Comparison of ENCODE assay signal across 9 cellular contexts in the genomic region with DNA sequence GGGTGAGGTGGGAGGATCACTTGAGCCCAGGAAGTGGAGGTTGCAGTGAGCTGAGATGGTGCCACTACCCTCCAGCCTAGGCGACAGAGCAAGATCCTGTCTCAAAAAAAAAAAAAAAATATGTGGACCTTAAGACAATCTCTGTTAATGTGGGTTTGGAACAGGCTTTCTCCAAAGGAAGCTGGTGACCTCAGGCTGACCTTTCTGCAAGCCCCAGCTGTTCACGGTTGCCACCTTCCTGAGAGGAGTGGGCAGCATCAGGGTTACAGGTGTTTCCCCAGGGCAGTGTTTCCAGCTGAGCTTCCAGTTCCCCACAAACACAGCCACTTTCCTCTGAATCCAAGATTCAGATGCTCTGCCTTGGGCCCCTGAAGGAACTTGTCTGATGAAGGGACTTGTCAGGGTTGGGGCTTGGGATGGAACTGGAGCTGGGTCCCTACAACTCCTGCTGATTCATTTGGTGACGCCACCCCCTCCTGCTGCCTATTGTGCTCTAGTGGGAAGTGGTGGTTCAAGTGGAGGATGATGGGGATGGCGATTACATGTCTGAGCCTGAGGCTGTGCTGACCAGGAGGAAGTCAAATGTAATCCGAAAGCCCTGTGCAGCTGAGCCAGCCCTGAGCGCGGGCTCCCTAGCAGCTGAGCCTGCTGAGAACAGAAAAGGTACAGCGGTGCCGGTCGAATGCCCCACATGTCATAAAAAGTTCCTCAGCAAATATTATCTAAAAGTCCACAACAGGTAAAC. TPM values are rescaled to one million over a fixed set of nuclear protein-coding genes. Genes with fewer than 3 reads are reported as not detected.
DNase-seq lines count a peak whose midpoint lies in the region; ATAC-seq and TF ChIP-seq lines count a peak whose summit lies in the region.
"Had no signal": no experiment of that assay in that cellular context is flagged by ENCODE, and none has a peak within 500 bp of the region (broad histone marks: within the 10 kb centered on the region; RNA-seq: fewer than 3 reads in every experiment).

No MANE protein-coding gene starts in this region.

- H3K9me3 ChIP-seq in thyroid gland = no peaks in the 10 kb centered on the region

- peak overlapping the region; percentile 70; the same call in 1 of the 2 replicates for H3K4me3 ChIP-seq in HFF-Myc (replicated peaks; ENCODE audit: low read depth, low read length)
- no peak overlapping the region for H3K4me3 ChIP-seq in thyroid gland (replicated peaks in 1 of 3)

- no peak for ATAC-seq in HG03469 (IDR thresholded peaks at IDR 0.05; ENCODE audit: unreplicated experiment)

- WGBS in thyroid gland, 2 donors = 75 to 83% methylated on average over 10 of the region's 10 CpGs

- TF ChIP-seq CTCF in HFF-Myc (IDR thresholded peaks at IDR 0.05; ENCODE audit: low read depth, low read length, missing control alignments) (no peak), thyroid gland (IDR thresholded peaks at IDR 0.05) (no peak)

- DNase-seq in 8988T (peak; percentile 7), HFF-Myc (ENCODE audit: extremely low read depth, low read depth) (no peak), UCSD-AML1 (lab: John Stamatoyannopoulos, UW; ENCODE audit: unreplicated experiment) (peak; percentile 74), kidney tubule cell (ENCODE audit: low spot score) (peak; percentile 44), islet precursor cell (no peak), thyroid gland (no peak), amniotic stem cell (lab: John Stamatoyannopoulos, UW) (no peak)
- DNase-seq: foreskin fibroblast had no signal

- no peak overlapping the region for H3K27ac ChIP-seq in thyroid gland

- TF ChIP-seq POLR2A in thyroid gland (IDR thresholded peaks at IDR 0.05) = no peak

- H3K4me1 ChIP-seq in thyroid gland = peaks cover 25 to 32% of the 10 kb centered on the region in 2 donors

- intact Hi-C loops in thyroid gland (cut with DNase I) = no loop called here

- no peaks in the 10 kb centered on the region for H3K27me3 ChIP-seq in thyroid gland

- H3K36me3 ChIP-seq in thyroid gland = no peaks in the 10 kb centered on the region

RNA-seq across cellular contexts. Expression of gene ZBTB48, which starts 1.9 kb away (rescaled TPM):
- total RNA-seq in thyroid gland = 10 to 100 TPM; 22.7 to 33.8 (median 29.4) TPM

RNA-seq across cellular contexts. Expression of gene KLHL21, which starts 20.9 kb away (rescaled TPM):
- total RNA-seq in thyroid gland = 10 to 100 TPM; 34.9 to 68.4 (median 44.6) TPM

RNA-seq across cellular contexts. Expression of gene TAS1R1, which starts 26.6 kb away (rescaled TPM):
- not detected for total RNA-seq in thyroid gland

RNA-seq across cellular contexts. Expression of gene NOL9, which starts 27.4 kb away (rescaled TPM):
- total RNA-seq in thyroid gland = 10 to 100 TPM; 20.1 to 41.6 (median 23.6) TPM

RNA-seq across cellular contexts. Expression of gene PHF13, which starts 31.8 kb away (rescaled TPM):
- total RNA-seq in thyroid gland = 10 to 100 TPM in 1 of 4 donors, 1 to 10 TPM in 3; 7.8 to 14.1 (median 9.5) TPM

Comparison
In these comparisons a context has a peak if more than half of its experiments do, and no peak if none do; other contexts are left out.
1. DNase-seq: peak in 8988T (single experiment), UCSD-AML1 (single experiment) and kidney tubule cell (single experiment); none in HFF-Myc (single experiment), islet precursor cell (single experiment), thyroid gland (0 of 2) and amniotic stem cell (single experiment).